1 cellular context compared by ENCODE assay signal in genomic region chr6:116491610-116492330, GRCh38.
TF ChIP-seq lines count a peak whose summit lies in the region.

No MANE protein-coding gene starts in this region.

TF ChIP-seq in GM23338, 12 proteins besides CTCF, POLR2A, EP300 and RAD21:
- TF ChIP-seq CREB1 (CRISPR knock-in tag; IDR thresholded peaks at IDR 0.05; ENCODE audit: low read depth) (no peak), POLR2AphosphoS5 (IDR thresholded peaks at IDR 0.05; ENCODE audit: low read depth) (no peak), EZH2phosphoT487 (IDR thresholded peaks at IDR 0.05; ENCODE audit: unreplicated experiment) (no peak), EZH2 (IDR thresholded peaks at IDR 0.05; ENCODE audit: low read depth, unreplicated experiment) (no peak), ZNF462 (CRISPR knock-in tag; IDR thresholded peaks at IDR 0.05) (no peak), ETS1 (IDR thresholded peaks at IDR 0.05) (no peak), REST (IDR thresholded peaks at IDR 0.05; ENCODE audit: unreplicated experiment) (no peak), JUNB (IDR thresholded peaks at IDR 0.05; ENCODE audit: unreplicated experiment) (no peak)
